ENCODE assay signal across 20 cellular contexts in the genomic region with DNA sequence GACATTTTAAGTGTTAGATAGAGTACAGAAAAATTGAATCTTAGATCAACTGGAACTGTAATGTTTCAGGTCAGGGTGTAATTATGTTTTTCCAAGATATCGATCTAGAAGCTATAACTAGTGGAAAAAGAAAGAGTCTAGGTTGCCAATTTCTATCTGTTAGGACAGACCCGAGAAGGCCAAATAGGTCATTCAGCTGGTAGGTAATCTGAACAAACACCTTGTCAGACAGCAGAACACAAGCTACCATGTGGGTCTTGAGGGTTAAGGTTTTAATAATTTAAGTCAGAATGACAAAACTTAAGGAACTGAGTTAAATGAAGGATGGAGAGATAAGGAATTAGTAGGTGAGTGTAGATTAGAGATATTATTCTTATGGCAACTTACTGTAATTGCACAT.
"Had no signal": no experiment of that assay in that cellular context is flagged by ENCODE, and none has a peak within 500 bp of the region (broad histone marks: within the 10 kb centered on the region; RNA-seq: fewer than 3 reads in every experiment).

No MANE protein-coding gene starts in this region.

- H3K4me2 ChIP-seq: SK-N-SH had no signal

- DNase-seq: Karpas-422, KG1, MG63, NCI-H1092, NCI-H1105 treated with DMSO at 0.1 percent for 48 hours, NCI-H1417 treated with DMSO at 0.1 percent for 48 hours, NCI-H146, NCI-H1694 treated with DMSO at 0.1 percent for 48 hours, NCI-H1930, NCI-H2081, NCI-H2107, NCI-H2227 treated with DMSO at 0.1 percent for 48 hours, NCI-H524, NCI-H526 treated with DMSO at 0.1 percent for 48 hours, NCI-H748 treated with DMSO at 0.1 percent for 48 hours, RPMI8226, SHP77, SK-N-SH, SW 1271 had no signal

- H3K9me3 ChIP-seq: MG63 had no signal

- H3K27me3 ChIP-seq: MG63 had no signal

- H3K4me3 ChIP-seq: MG63 had no signal

- FAIRE-seq: RCC 7860 had no signal

- H3K9ac ChIP-seq: SK-N-SH had no signal
